Comparison of ENCODE assay signal across 22 cellular contexts in genomic region chr3:46914849-46915248, GRCh38. TPM values are rescaled to one million over a fixed set of nuclear protein-coding genes. Genes with fewer than 3 reads are reported as not detected.
"Had no signal": no experiment of that assay in that cellular context is flagged by ENCODE, and none has a peak within 500 bp of the region (broad histone marks: within the 10 kb centered on the region; RNA-seq: fewer than 3 reads in every experiment).

No MANE protein-coding gene starts in this region.

- H3K9me3 ChIP-seq: gastroesophageal sphincter, mucosa of descending colon, upper lobe of left lung had no signal

- H3K4me1 Mint-ChIP-seq: nephron progenitor cell, WTC11 had no signal

- H3K27ac Mint-ChIP-seq: nephron progenitor cell, WTC11 had no signal

- DNase-seq: activated CD8-positive, alpha-beta memory T cell treated with anti-CD3 and anti-CD28 coated beads, Interleukin-2, amount 50 U/mL, for 48 hours; activated naive CD4-positive, alpha-beta T cell treated with Interleukin-2 at 50 U/mL for 16 hours; activated T-cell treated with anti-CD3 and anti-CD28 coated beads, Interleukin-2, amount 50 U/mL, for 4 hours; central memory CD4-positive, alpha-beta T cell; dermis blood vessel endothelial cell; effector CD8-positive, alpha-beta T cell; mesenchymal stem cell; mucosa of descending colon; nephron progenitor cell; small intestine; stimulated activated CD4-positive, alpha-beta T cell treated with anti-CD3 and anti-CD28 coated beads, Interleukin-15, amount 100 ng/mL, for 24 hours; stimulated activated CD8-positive, alpha-beta memory T cell treated with anti-CD3 and anti-CD28 coated beads, Interleukin-4, amount 100 ng/mL, for 48 hours; stimulated activated naive CD4-positive, alpha-beta T cell; T-helper 1 cell; T-helper 9 cell; upper lobe of left lung had no signal

- ATAC-seq: gastroesophageal sphincter, mucosa of descending colon, sciatic nerve, WTC11 had no signal

- H3K4me3 ChIP-seq: gastroesophageal sphincter, mucosa of descending colon, upper lobe of left lung had no signal

- H3K27ac ChIP-seq: gastroesophageal sphincter, parathyroid adenoma, upper lobe of left lung had no signal

- H3K4me3 Mint-ChIP-seq: activated T-cell treated with anti-CD3 and anti-CD28 coated beads, Interleukin-2, amount 50 U/mL, for 4 hours; brain; nephron progenitor cell; WTC11 had no signal

- H3K9me3 Mint-ChIP-seq: activated T-cell treated with anti-CD3 and anti-CD28 coated beads, Interleukin-2, amount 50 U/mL, for 4 hours had no signal

- H3K27me3 ChIP-seq: gastroesophageal sphincter, upper lobe of left lung had no signal

- H3K27me3 Mint-ChIP-seq: brain had no signal

RNA-seq across cellular contexts. Expression of gene PTH1R, which starts 37.3 kb away (rescaled TPM):
- total RNA-seq: activated CD8-positive, alpha-beta memory T cell treated with anti-CD3 and anti-CD28 coated beads for 36 hours; activated T-cell treated with anti-CD3 and anti-CD28 coated beads, Interleukin-2, amount 50 U/mL, for 4 hours had no signal

RNA-seq across cellular contexts. Expression of gene MYL3, which starts 51.6 kb away (rescaled TPM):
- total RNA-seq: activated CD8-positive, alpha-beta memory T cell treated with anti-CD3 and anti-CD28 coated beads for 36 hours; activated T-cell treated with anti-CD3 and anti-CD28 coated beads, Interleukin-2, amount 50 U/mL, for 4 hours; dermis blood vessel endothelial cell had no signal
